In genomic region chr14:101947904-101948665, GRCh38 we compare ENCODE assay signal across 8 cellular contexts. TPM values are rescaled to one million over a fixed set of nuclear protein-coding genes. Genes with fewer than 3 reads are reported as not detected.
A peak's percentile ranks its signal among the peaks of the same experiment; 100 is the strongest.
DNase-seq lines count a peak whose midpoint lies in the region; ATAC-seq, FAIRE-seq and TF ChIP-seq lines count a peak whose summit lies in the region.

No MANE protein-coding gene starts in this region.

- H3K4me1 ChIP-seq in iPS-20b (ENCODE audit: insufficient read depth, low read length) (peaks cover 6% of the 10 kb centered on the region; the same call in 1 of the 2 replicates), skeletal muscle tissue (ENCODE audit: control insufficient read depth in 3 of 3, insufficient read depth in 3 of 3, low read length in 3 of 3) (peaks cover 13 to 27% (median 19%) of the 10 kb centered on the region in 3 donors)

- peak; percentile 94 for FAIRE-seq in bronchial epithelial cell (lab: Jason Lieb, UNC)

- TF ChIP-seq CTCF in WI38 (IDR thresholded peaks at IDR 0.05; ENCODE audit: low read depth, low read length) (no peak), bronchial epithelial cell (IDR thresholded peaks at IDR 0.05; ENCODE audit: insufficient read depth, low read length, severe bottlenecking) (no peak)

- H3K27ac ChIP-seq in iPS-20b (ENCODE audit: low read length) (peak overlapping the region; percentile 82), skeletal muscle tissue (ENCODE audit: low read depth, low read length) (peak overlapping the region; percentile 99)

- H3K4me3 ChIP-seq in WI38 (ENCODE audit: low read depth, low read length) (peak overlapping the region; percentile 87), bronchial epithelial cell (ENCODE audit: low read depth, low read length) (peak overlapping the region; percentile 68), iPS-20b (ENCODE audit: low read length) (peak overlapping the region; percentile 87), skeletal muscle tissue (ENCODE audit: low read length in 3 of 3) (peak overlapping the region; percentile 97 to 100 (median 98))

- DNase-seq in AG08395 (ENCODE audit: low spot score) (peak; percentile 99), NCI-H2227 (lab: John Stamatoyannopoulos, UW; ENCODE audit: unreplicated experiment) (peak; percentile 100), bronchial epithelial cell (ENCODE audit: low read depth) (peak; percentile 99)

- peak overlapping the region; percentile 99 for H3K9ac ChIP-seq in iPS-20b (ENCODE audit: low read depth, low read length)
- peak overlapping the region; percentile 98 to 100 (median 99) for H3K9ac ChIP-seq in skeletal muscle tissue (ENCODE audit: low read depth in 1 of 3, low read length in 3 of 3)

- H3K9me3 ChIP-seq in iPS-20b (ENCODE audit: insufficient read depth, low read depth, low read length) (no peaks in the 10 kb centered on the region), skeletal muscle tissue (ENCODE audit: control insufficient read depth in 3 of 3, low read length in 3 of 3) (no peaks in the 10 kb centered on the region)

- H3K36me3 ChIP-seq in bronchial epithelial cell (ENCODE audit: control insufficient read depth, insufficient read depth, low read length) (no peaks in the 10 kb centered on the region), iPS-20b (ENCODE audit: insufficient read depth, low read depth, low read length) (no peaks in the 10 kb centered on the region), skeletal muscle tissue (ENCODE audit: control insufficient read depth in 3 of 3, insufficient read depth in 3 of 3, low read length in 3 of 3) (peaks cover 0 to 2% (median 0%) of the 10 kb centered on the region in 3 donors)

- ATAC-seq in GM18909 (IDR thresholded peaks at IDR 0.05; ENCODE audit: poor library complexity, unreplicated experiment) (peak; percentile 98), HG03159 (IDR thresholded peaks at IDR 0.05; ENCODE audit: unreplicated experiment) (peak; percentile 97)

- H3K27me3 ChIP-seq in bronchial epithelial cell (ENCODE audit: control insufficient read depth, insufficient read depth, low read length) (no peaks in the 10 kb centered on the region), iPS-20b (ENCODE audit: insufficient read depth, low read length) (peaks cover 39% of the 10 kb centered on the region), skeletal muscle tissue (ENCODE audit: control insufficient read depth in 3 of 3, insufficient read depth in 3 of 3, low read length in 3 of 3) (peaks cover 0 to 4% (median 0%) of the 10 kb centered on the region in 3 donors)

RNA-seq across cellular contexts. Expression of gene DYNC1H1, which starts 16.3 kb away (rescaled TPM):
- total RNA-seq in bronchial epithelial cell (277 and 372 TPM in 2 replicates), skeletal muscle tissue (211 TPM)

Comparison
In these comparisons a context has a peak if more than half of its experiments do, and no peak if none do; other contexts are left out.
1. Peak in every context shown above with its lines: DNase-seq, ATAC-seq, H3K4me3 ChIP-seq and H3K27ac ChIP-seq.